8 cellular contexts compared by ENCODE assay signal in the genomic region with DNA sequence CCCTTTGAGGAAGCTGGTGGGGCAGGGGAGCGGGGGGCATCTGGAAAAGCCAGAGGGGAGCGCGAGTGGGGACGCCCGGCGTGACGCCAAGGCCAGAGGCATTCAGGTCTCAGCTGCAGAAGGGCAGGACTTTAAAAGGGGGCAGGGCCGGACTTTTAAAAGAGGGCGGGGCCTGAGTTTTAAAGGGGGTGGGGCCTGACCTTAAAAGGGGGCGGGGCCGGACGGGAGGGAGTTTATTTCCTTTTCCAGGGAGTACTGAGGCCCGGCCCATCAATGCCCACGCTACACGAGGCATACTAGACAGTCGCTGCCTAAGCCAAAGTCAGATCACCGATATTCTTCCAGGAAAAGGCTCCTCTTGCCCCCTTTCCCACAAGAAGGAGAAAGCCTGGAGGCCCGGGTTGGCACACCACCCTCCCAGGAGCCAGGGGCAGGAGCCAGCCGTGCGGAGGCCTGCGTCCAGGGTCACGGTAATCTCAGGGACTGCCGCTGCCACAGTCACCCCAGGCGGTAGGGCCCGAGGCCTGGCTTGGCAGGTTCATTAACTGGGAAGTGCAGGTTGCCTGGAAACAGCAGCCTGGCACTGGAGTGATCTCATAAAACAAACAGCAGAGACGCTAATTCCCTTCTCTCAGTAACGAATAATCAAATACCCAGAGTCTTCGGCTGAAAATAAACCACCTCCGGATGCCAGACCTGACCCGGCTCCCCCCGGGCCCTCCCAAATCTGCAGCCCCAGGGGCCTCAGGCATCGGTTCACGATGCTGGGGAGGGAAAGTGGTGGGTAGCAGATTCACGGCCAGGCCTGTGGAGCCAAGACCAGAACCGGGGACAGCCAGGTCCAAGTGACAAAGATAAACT.
DNase-seq lines count a peak whose midpoint lies in the region; ATAC-seq, FAIRE-seq and TF ChIP-seq lines count a peak whose summit lies in the region.

No MANE protein-coding gene starts in this region.

- no TSS peak for BruUV-seq in GM12878 (replicated peaks; lab: Mats Ljungman, UMichigan)

- TF ChIP-seq CTCF in GM12878 (IDR thresholded peaks at IDR 0.05 in 2 of 3, conservative IDR thresholded peaks at IDR 0.05 in 1 of 3; ENCODE audit: control insufficient read depth in 2 of 3, extremely low read depth in 1 of 3, insufficient read depth in 1 of 3, low read depth in 3 of 3, low read length in 3 of 3) = no peak

- H2AFZ ChIP-seq in GM12878 (ENCODE audit: control insufficient read depth, low read depth, low read length) = no peak overlapping the region

- FAIRE-seq in GM12878 (lab: Jason Lieb, UNC) = no peak

- no peaks in the 10 kb centered on the region for H3K27me3 ChIP-seq in GM12878 (replicated peaks in 1 of 2; ENCODE audit: control insufficient read depth in 2 of 2, insufficient read depth in 2 of 2, low read length in 1 of 2)

- H4K20me1 ChIP-seq in GM12878 (ENCODE audit: control insufficient read depth, insufficient read depth) = no peaks in the 10 kb centered on the region

- SMC1A ChIA-PET in GM12878 (lab: Charles Lee; ENCODE audit: uncharacterized antibody, unreplicated experiment) = no interaction called here

- H3K4me1 ChIP-seq in GM12878 (ENCODE audit: control insufficient read depth, insufficient read depth, low read length) = no peaks in the 10 kb centered on the region

- WGBS in GM12878 (ENCODE audit: insufficient coverage, insufficient replicate concordance, low lambda C conversion rate, missing lambda C conversion rate) = 84% methylated on average over 33 of the region's 35 CpGs

- H3K4me3 ChIP-seq in GM12878 = no peak overlapping the region

- H3K4me2 ChIP-seq in GM12878 (ENCODE audit: control insufficient read depth, insufficient read depth) = no peak overlapping the region

- in situ Hi-C loops in GM12878 (cut with MboI) = no loop called here

- no peak for TF ChIP-seq EP300 in GM12878 (IDR thresholded peaks at IDR 0.05; ENCODE audit: borderline replicate concordance in 1 of 2, control insufficient read depth in 1 of 2, low read depth in 2 of 2, low read length in 2 of 2)

- no peak; the same call in 1 of the 2 replicates for TF ChIP-seq POLR2A in GM12878 (IDR thresholded peaks at IDR 0.05; ENCODE audit: low read depth, low read length)
- TF ChIP-seq POLR2A in GM18505 (IDR thresholded peaks at IDR 0.05; ENCODE audit: borderline replicate concordance, extremely low read depth, insufficient read depth, insufficient read length) = no peak

- ATAC-seq in GM12878 (peak; percentile 48), HG03439 (IDR thresholded peaks at IDR 0.05; ENCODE audit: unreplicated experiment) (no peak), GM18505 (IDR thresholded peaks at IDR 0.05; ENCODE audit: unreplicated experiment) (no peak)

- peak; percentile 84 for DNase-seq in COLO668 (lab: John Stamatoyannopoulos, UW; ENCODE audit: unreplicated experiment)
- peak; percentile 80 for DNase-seq in NCI-H1694 treated with DMSO at 0.1 percent for 48 hours (lab: John Stamatoyannopoulos, UW)
- DNase-seq in GM12878 (ENCODE audit: low read depth, low spot score) = no peak
- DNase-seq in kidney tubule cell (ENCODE audit: low spot score) = peak; percentile 94
- peak in 35 of 49 donors; percentile 14 to 84 (median 49) for DNase-seq in substantia nigra (lab: John Stamatoyannopoulos, UW)
- DNase-seq in activated CD4-positive, alpha-beta T cell treated with anti-CD3 and anti-CD28 coated beads, Interleukin-2, amount 50 U/mL, for 4 hours = no peak

- CTCF ChIA-PET in GM12878 (lab: Yijun Ruan, JAX) = no interaction called here

- TF ChIP-seq RAD21 in GM12878 (IDR thresholded peaks at IDR 0.05; ENCODE audit: insufficient read depth, low read depth, low read length) = no peak

- POLR2A ChIA-PET in GM12878 (lab: Charles Lee) = no interaction called here

- H3K9me3 ChIP-seq in GM12878 (replicated peaks; ENCODE audit: control insufficient read depth, insufficient read depth, low read length) = no peaks in the 10 kb centered on the region

- H3K9ac ChIP-seq in GM12878 (ENCODE audit: control insufficient read depth, insufficient read depth, low read length) = no peak overlapping the region

- RAD21 ChIA-PET in GM12878 (lab: Charles Lee; ENCODE audit: unreplicated experiment) = no interaction called here

- peaks cover 24% of the 10 kb centered on the region in 2 experiments; a peak in 3 of 4 replicates for H3K36me3 ChIP-seq in GM12878 (ENCODE audit: control insufficient read depth in 2 of 2, insufficient read depth in 2 of 2, low read length in 1 of 2)

- H3K27ac ChIP-seq in GM12878 (ENCODE audit: control insufficient read depth, insufficient read depth) (no peak overlapping the region), substantia nigra (ENCODE audit: low read depth, low read length, poor library complexity, severe bottlenecking) (no peak overlapping the region)

- intact Hi-C loops in GM12878 (cut with micrococcal nuclease; ENCODE audit: unreplicated experiment) = no loop called here

- H3K79me2 ChIP-seq in GM12878 (ENCODE audit: control insufficient read depth, insufficient read depth, low read length) = no peaks in the 10 kb centered on the region

TF ChIP-seq in GM12878, 131 proteins besides CTCF, POLR2A, EP300 and RAD21:
- TF ChIP-seq MAX (IDR thresholded peaks at IDR 0.05; ENCODE audit: low read depth, low read length) = no peak
- no peak for TF ChIP-seq RELB (IDR thresholded peaks at IDR 0.05; ENCODE audit: low read depth)
- TF ChIP-seq RBBP5 (conservative IDR thresholded peaks at IDR 0.05) = no peak
- TF ChIP-seq, protein P1, sequence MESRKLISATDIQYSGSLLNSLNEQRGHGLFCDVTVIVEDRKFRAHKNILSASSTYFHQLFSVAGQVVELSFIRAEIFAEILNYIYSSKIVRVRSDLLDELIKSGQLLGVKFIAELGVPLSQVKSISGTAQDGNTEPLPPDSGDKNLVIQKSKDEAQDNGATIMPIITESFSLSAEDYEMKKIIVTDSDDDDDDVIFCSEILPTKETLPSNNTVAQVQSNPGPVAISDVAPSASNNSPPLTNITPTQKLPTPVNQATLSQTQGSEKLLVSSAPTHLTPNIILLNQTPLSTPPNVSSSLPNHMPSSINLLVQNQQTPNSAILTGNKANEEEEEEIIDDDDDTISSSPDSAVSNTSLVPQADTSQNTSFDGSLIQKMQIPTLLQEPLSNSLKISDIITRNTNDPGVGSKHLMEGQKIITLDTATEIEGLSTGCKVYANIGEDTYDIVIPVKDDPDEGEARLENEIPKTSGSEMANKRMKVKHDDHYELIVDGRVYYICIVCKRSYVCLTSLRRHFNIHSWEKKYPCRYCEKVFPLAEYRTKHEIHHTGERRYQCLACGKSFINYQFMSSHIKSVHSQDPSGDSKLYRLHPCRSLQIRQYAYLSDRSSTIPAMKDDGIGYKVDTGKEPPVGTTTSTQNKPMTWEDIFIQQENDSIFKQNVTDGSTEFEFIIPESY (IDR thresholded peaks at IDR 0.05) = no peak
- no peak for TF ChIP-seq ZNF384 (IDR thresholded peaks at IDR 0.05; ENCODE audit: borderline replicate concordance, low read depth, low read length)
- TF ChIP-seq ZBED1 (IDR thresholded peaks at IDR 0.05; ENCODE audit: borderline replicate concordance) = no peak
- no peak for TF ChIP-seq TARDBP (IDR thresholded peaks at IDR 0.05; ENCODE audit: borderline replicate concordance)
- no peak for TF ChIP-seq SMAD5 (IDR thresholded peaks at IDR 0.05; ENCODE audit: low read depth)
- no peak for TF ChIP-seq ATF7 (IDR thresholded peaks at IDR 0.05; ENCODE audit: low read depth)
- TF ChIP-seq IRF4 (IDR thresholded peaks at IDR 0.05; ENCODE audit: low read depth, low read length) = no peak
- TF ChIP-seq KLF5 (IDR thresholded peaks at IDR 0.05; ENCODE audit: partially characterized antibody) = no peak
- TF ChIP-seq NR2C1 (IDR thresholded peaks at IDR 0.05) = no peak
- TF ChIP-seq HCFC1 (IDR thresholded peaks at IDR 0.05; ENCODE audit: low read length) = no peak

Comparison
In these comparisons a context has a peak if more than half of its experiments do, and no peak if none do; other contexts are left out.
1. DNase-seq: peak in COLO668 (single experiment), NCI-H1694 treated with DMSO at 0.1 percent for 48 hours (single experiment), kidney tubule cell (single experiment) and substantia nigra (35 of 49); none in GM12878 (single experiment) and activated CD4-positive, alpha-beta T cell treated with anti-CD3 and anti-CD28 coated beads, Interleukin-2, amount 50 U/mL, for 4 hours (0 of 2).